In the genomic region with DNA sequence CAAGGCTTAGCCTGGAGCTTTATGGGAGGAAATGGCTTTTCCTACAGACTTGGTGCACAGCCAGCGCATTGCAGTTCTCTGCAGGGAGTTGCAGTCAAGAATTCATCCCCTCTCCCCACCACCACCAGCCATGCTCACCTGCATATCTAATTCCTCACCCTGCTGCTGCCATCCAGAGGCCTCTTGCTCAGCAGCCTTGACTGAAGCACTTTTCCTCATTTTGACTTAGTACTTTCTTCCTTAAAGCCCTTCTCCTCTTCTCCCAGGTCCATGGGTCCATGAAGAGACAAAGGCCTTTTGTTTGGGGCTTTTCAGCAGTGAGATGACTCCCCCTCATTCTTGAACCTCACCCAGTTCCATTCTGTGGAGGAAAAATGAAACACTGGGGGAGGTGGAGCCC, we compare ENCODE assay signal across 23 cellular contexts. TPM values are rescaled to one million over a fixed set of nuclear protein-coding genes. Genes with fewer than 3 reads are reported as not detected.
DNase-seq lines count a peak whose midpoint lies in the region; ATAC-seq and TF ChIP-seq lines count a peak whose summit lies in the region.
"Had no signal": no experiment of that assay in that cellular context is flagged by ENCODE, and none has a peak within 500 bp of the region (broad histone marks: within the 10 kb centered on the region; RNA-seq: fewer than 3 reads in every experiment).

No MANE protein-coding gene starts in this region.

- H3K4me1 Mint-ChIP-seq in activated CD8-positive, alpha-beta T cell treated with anti-CD3 and anti-CD28 coated beads, Interleukin-2, amount 10 ng/mL, durations not matched to agents 7 days and 5 days (ENCODE audit: low read depth): no peaks in the 10 kb centered on the region
- H3K4me1 Mint-ChIP-seq: activated naive CD8-positive, alpha-beta T cell treated with anti-CD3 and anti-CD28 coated beads, Interleukin-2, amount 50 U/mL, for 24 hours had no signal

- no peak overlapping the region for H3K27ac Mint-ChIP-seq in activated CD8-positive, alpha-beta T cell treated with anti-CD3 and anti-CD28 coated beads, Interleukin-2, amount 10 ng/mL, durations not matched to agents 7 days and 5 days
- H3K27ac Mint-ChIP-seq: activated naive CD8-positive, alpha-beta T cell treated with anti-CD3 and anti-CD28 coated beads, Interleukin-2, amount 50 U/mL, for 24 hours; activated T-cell treated with anti-CD3 and anti-CD28 coated beads, Interleukin-2, amount 50 U/mL, for 24 hours had no signal

- no peaks in the 10 kb centered on the region for H3K36me3 Mint-ChIP-seq in activated CD8-positive, alpha-beta T cell treated with anti-CD3 and anti-CD28 coated beads, Interleukin-2, amount 10 ng/mL, durations not matched to agents 7 days and 5 days (ENCODE audit: low read depth)

- H3K4me1 ChIP-seq in neutrophil (ENCODE audit: control insufficient read depth in 1 of 2, insufficient read depth in 1 of 2, low read depth in 1 of 2, low read length in 1 of 2): peaks cover 22 to 31% of the 10 kb centered on the region in 2 experiments
- H3K4me1 ChIP-seq: uterus had no signal

- H3K27me3 Mint-ChIP-seq in activated CD8-positive, alpha-beta T cell treated with anti-CD3 and anti-CD28 coated beads, Interleukin-2, amount 10 ng/mL, durations not matched to agents 7 days and 5 days (ENCODE audit: low read depth): peaks cover 4% of the 10 kb centered on the region

- TF ChIP-seq CTCF in HL-60 (IDR thresholded peaks at IDR 0.05; ENCODE audit: insufficient read depth, low read length): no peak
- TF ChIP-seq CTCF in neutrophil (IDR thresholded peaks at IDR 0.05): no peak

- POLR2A ChIA-PET in activated CD8-positive, alpha-beta T cell treated with anti-CD3 and anti-CD28 coated beads, Interleukin-2, amount 10 ng/mL, durations not matched to agents 7 days and 5 days (lab: Charles Lee): no interaction called here

- no peaks in the 10 kb centered on the region for H3K27me3 ChIP-seq in HL-60 (ENCODE audit: insufficient read depth, poor library complexity, severe bottlenecking)
- no peaks in the 10 kb centered on the region for H3K27me3 ChIP-seq in neutrophil
- H3K27me3 ChIP-seq: BLaER1 treated with 17β-estradiol and CSF1 and Interleukin-3, amounts not matched to agents 10 nM and 100 nM; cardiac muscle cell; uterus had no signal

- H3K4me3 ChIP-seq in HL-60 (replicated peaks; ENCODE audit: insufficient read depth, low read length) (no peak overlapping the region), neutrophil (ENCODE audit: low read depth in 1 of 2, low read length in 1 of 2) (peak overlapping the region in 1 of 2 experiments; percentile 11)
- H3K4me3 ChIP-seq: BLaER1 treated with 17β-estradiol and CSF1 and Interleukin-3, amounts not matched to agents 10 nM and 100 nM; cardiac muscle cell; uterus had no signal

- H3K36me3 ChIP-seq in neutrophil: no peaks in the 10 kb centered on the region
- H3K36me3 ChIP-seq: BLaER1 treated with 17β-estradiol and CSF1 and Interleukin-3, amounts not matched to agents 10 nM and 100 nM; cardiac muscle cell; uterus had no signal

- ATAC-seq in HG02852 (IDR thresholded peaks at IDR 0.05; ENCODE audit: unreplicated experiment) (no peak), HG02678 (IDR thresholded peaks at IDR 0.05; ENCODE audit: unreplicated experiment) (no peak)
- ATAC-seq in activated CD8-positive, alpha-beta T cell treated with anti-CD3 and anti-CD28 coated beads, Interleukin-2, amount 10 ng/mL, durations not matched to agents 7 days and 5 days: no peak
- ATAC-seq: activated naive CD8-positive, alpha-beta T cell treated with anti-CD3 and anti-CD28 coated beads, Interleukin-2, amount 50 U/mL, for 24 hours; stimulated activated naive CD8-positive, alpha-beta T cell treated with anti-CD3 and anti-CD28 coated beads, Interleukin-15, Interleukin-2, amounts not matched to agents 100 U/mL and 50 U/mL, for 24 hours had no signal

- no peak overlapping the region for H3K4me3 Mint-ChIP-seq in activated CD8-positive, alpha-beta T cell treated with anti-CD3 and anti-CD28 coated beads, Interleukin-2, amount 10 ng/mL, durations not matched to agents 7 days and 5 days
- H3K4me3 Mint-ChIP-seq: activated naive CD8-positive, alpha-beta T cell treated with anti-CD3 and anti-CD28 coated beads, Interleukin-2, amount 50 U/mL, for 24 hours; activated T-cell treated with anti-CD3 and anti-CD28 coated beads, Interleukin-2, amount 50 U/mL, for 24 hours had no signal

- H3K9me3 ChIP-seq in neutrophil: no peaks in the 10 kb centered on the region
- H3K9me3 ChIP-seq: uterus had no signal

- DNase-seq in HL-60 (ENCODE audit: low read depth in 1 of 2, low spot score in 1 of 2) (peak in 1 of 2 experiments; percentile 26), NCI-H2171 treated with DMSO at 0.1 percent for 48 hours (lab: John Stamatoyannopoulos, UW) (peak; percentile 26), globus pallidus (ENCODE audit: low spot score) (peak; percentile 17)
- no peak for DNase-seq in activated CD8-positive, alpha-beta T cell treated with anti-CD3 and anti-CD28 coated beads, Interleukin-2, amount 10 ng/mL, durations not matched to agents 7 days and 5 days
- DNase-seq: activated CD4-positive, alpha-beta T cell treated with anti-CD3 and anti-CD28 coated beads, Interleukin-2, amount 50 U/mL, for 1 hour; activated naive CD8-positive, alpha-beta T cell treated with anti-CD3 and anti-CD28 coated beads, Interleukin-2, amount 50 U/mL, for 24 hours; activated T-cell treated with anti-CD3 and anti-CD28 coated beads, Interleukin-2, amount 50 U/mL, for 24 hours; HCEC 1CT; mesenchymal stem cell; NCI-H1694; NCI-H774; small intestine; stimulated activated naive CD8-positive, alpha-beta T cell treated with anti-CD3 and anti-CD28 coated beads, Interleukin-15, Interleukin-2, amounts not matched to agents 100 U/mL and 50 U/mL, for 24 hours; uterus had no signal

- CTCF ChIA-PET in activated CD8-positive, alpha-beta T cell treated with anti-CD3 and anti-CD28 coated beads, Interleukin-2, amount 10 ng/mL, durations not matched to agents 7 days and 5 days (lab: Charles Lee): no interaction called here

- H3K27ac ChIP-seq in HL-60 (replicated peaks) (peak overlapping the region; percentile 35), neutrophil (peak overlapping the region; percentile 78)
- H3K27ac ChIP-seq: BLaER1 treated with 17β-estradiol and CSF1 and Interleukin-3, amounts not matched to agents 10 nM and 100 nM; cardiac muscle cell; KMS-11; uterus had no signal

- H3K9me3 Mint-ChIP-seq in activated CD8-positive, alpha-beta T cell treated with anti-CD3 and anti-CD28 coated beads, Interleukin-2, amount 10 ng/mL, durations not matched to agents 7 days and 5 days (ENCODE audit: insufficient read depth): no peaks in the 10 kb centered on the region
- H3K9me3 Mint-ChIP-seq: activated naive CD8-positive, alpha-beta T cell treated with anti-CD3 and anti-CD28 coated beads, Interleukin-2, amount 50 U/mL, for 24 hours; activated T-cell treated with anti-CD3 and anti-CD28 coated beads, Interleukin-2, amount 50 U/mL, for 24 hours had no signal

RNA-seq across cellular contexts. Expression of a gene that starts 39.7 kb away (rescaled TPM):
- total RNA-seq in activated CD8-positive, alpha-beta T cell treated with anti-CD3 and anti-CD28 coated beads, Interleukin-2, amount 10 ng/mL, durations not matched to agents 7 days and 5 days: not detected
- total RNA-seq: fibroblast of villous mesenchyme; osteoblast; T-helper 2 cell treated with Interferon-gamma antibody and Interleukin-4, amounts not matched to agents 100 ng/mL and 5 ng/mL, for 36 hours had no signal
